In genomic region chr22:46006379-46007002, GRCh38 we compare ENCODE assay signal across 8 cellular contexts. TPM values are rescaled to one million over a fixed set of nuclear protein-coding genes. Genes with fewer than 3 reads are reported as not detected.
DNase-seq lines count a peak whose midpoint lies in the region; ATAC-seq and TF ChIP-seq lines count a peak whose summit lies in the region.

No MANE protein-coding gene starts in this region.

- no peak for ATAC-seq in HG03097 (IDR thresholded peaks at IDR 0.05; ENCODE audit: low FRiP score, unreplicated experiment)

- WGBS in mammary epithelial cell (ENCODE audit: low coverage, missing lambda C conversion rate) = 2% methylated on average over 14 of the region's 26 CpGs
- 62% methylated on average over 26 of the region's 26 CpGs for WGBS in smooth muscle cell (ENCODE audit: low lambda C conversion rate)

- H4K20me1 ChIP-seq in mammary epithelial cell (ENCODE audit: insufficient read depth, low read length) (no peaks in the 10 kb centered on the region), smooth muscle cell (ENCODE audit: low read depth) (no peaks in the 10 kb centered on the region)

- H3K79me2 ChIP-seq in mammary epithelial cell (ENCODE audit: insufficient read depth, low read length) = peaks cover 2% of the 10 kb centered on the region
- no peaks in the 10 kb centered on the region for H3K79me2 ChIP-seq in smooth muscle cell (ENCODE audit: low read depth)

- H3K27ac ChIP-seq in mammary epithelial cell (ENCODE audit: insufficient read depth, low read depth, low read length) (peak overlapping the region; percentile 85), smooth muscle cell (ENCODE audit: low read depth) (peak overlapping the region; percentile 77)

- intact Hi-C loops in mammary epithelial cell (cut with micrococcal nuclease) = loop anchor here (1.0 to 5.0 kb wide), 5 partner anchors 30 to 308 kb away; partner anchors contain the start of gene GTSE1

- BruUV-seq in mammary epithelial cell (replicated peaks; lab: Mats Ljungman, UMichigan) = no TSS peak

- H3K36me3 ChIP-seq in mammary epithelial cell (ENCODE audit: insufficient read depth, low read length) (no peaks in the 10 kb centered on the region), smooth muscle cell (ENCODE audit: low read depth) (no peaks in the 10 kb centered on the region)

- peak overlapping the region; percentile 13 to 40 (median 19) for H3K4me3 ChIP-seq in mammary epithelial cell (replicated peaks in 1 of 3; ENCODE audit: insufficient read depth in 1 of 3, low read depth in 2 of 3, low read length in 3 of 3)
- no peak overlapping the region for H3K4me3 ChIP-seq in smooth muscle cell

- peak overlapping the region; percentile 81 for H2AFZ ChIP-seq in mammary epithelial cell (ENCODE audit: low read depth, low read length)
- H2AFZ ChIP-seq in smooth muscle cell (ENCODE audit: low read depth) = no peak overlapping the region

- H3K4me1 ChIP-seq in mammary epithelial cell (ENCODE audit: insufficient read depth, low read length) (peaks cover 46% of the 10 kb centered on the region), smooth muscle cell (ENCODE audit: low read depth) (peaks cover 6% of the 10 kb centered on the region)

- TF ChIP-seq CTCF in mammary epithelial cell (conservative IDR thresholded peaks at IDR 0.05 in 1 of 2, IDR thresholded peaks at IDR 0.05 in 1 of 2; ENCODE audit: extremely low read depth in 1 of 2, insufficient read depth in 1 of 2, low read depth in 1 of 2, low read length in 2 of 2) = peak; percentile 77 to 89
- peak; percentile 95 for TF ChIP-seq CTCF in smooth muscle cell (IDR thresholded peaks at IDR 0.05; ENCODE audit: borderline replicate concordance, insufficient read depth, poor library complexity, severe bottlenecking)

- H3K9me3 ChIP-seq in mammary epithelial cell (replicated peaks; ENCODE audit: insufficient read depth, low read length) (peaks cover 7% of the 10 kb centered on the region), smooth muscle cell (replicated peaks; ENCODE audit: low read depth) (no peaks in the 10 kb centered on the region)

- peak overlapping the region; percentile 72 for H3K9ac ChIP-seq in mammary epithelial cell (ENCODE audit: insufficient read depth, low read length)
- no peak overlapping the region for H3K9ac ChIP-seq in smooth muscle cell (ENCODE audit: low read depth)

- CTCF ChIA-PET in mammary epithelial cell (lab: Charles Lee; ENCODE audit: low non-redundant PET) = interaction anchor here (0.6 to 1.4 kb wide), 12 partner anchors 10 to 368 kb away, joined by 3 to 23 read pairs (median 4); no protein-coding TSS in a partner anchor

- peak overlapping the region; percentile 99 for H3K4me2 ChIP-seq in mammary epithelial cell (ENCODE audit: insufficient read depth, low read depth, low read length)
- peak overlapping the region; percentile 53 for H3K4me2 ChIP-seq in smooth muscle cell

- H3K27me3 ChIP-seq in mammary epithelial cell (ENCODE audit: insufficient read depth, low read length) = no peaks in the 10 kb centered on the region
- H3K27me3 ChIP-seq in smooth muscle cell (ENCODE audit: low read depth) = no peaks in the 10 kb centered on the region

- H3F3A ChIP-seq in smooth muscle cell (ENCODE audit: low read depth) = no peaks in the 10 kb centered on the region

- dilution Hi-C loops in mammary epithelial cell (cut with HindIII; ENCODE audit: low sequenced_read_pairs) = loop anchor here (10.0 to 25.0 kb wide), 3 partner anchors 138 to 431 kb away; partner anchors contain the start of gene TRMU

- DNase-seq in DMS 273 (lab: John Stamatoyannopoulos, UW; ENCODE audit: unreplicated experiment) = peak; percentile 92
- DNase-seq in DMS 273 treated with DMSO at 0.1 percent for 48 hours (lab: John Stamatoyannopoulos, UW) = no peak
- DNase-seq in NCI-H2107 treated with DMSO at 0.1 percent for 48 hours (lab: John Stamatoyannopoulos, UW; ENCODE audit: unreplicated experiment) = peak; percentile 39
- DNase-seq in activated CD4-positive, CD25-positive, alpha-beta regulatory T cell (lab: John Stamatoyannopoulos, UW) = peak; percentile 77 to 92 (median 83)
- DNase-seq in mammary epithelial cell = peak; percentile 78
- DNase-seq in inferior parietal cortex (ENCODE audit: extremely low spot score) = peak; percentile 89
- peak; percentile 79 for DNase-seq in smooth muscle cell (lab: John Stamatoyannopoulos, UW; ENCODE audit: unreplicated experiment)

- in situ Hi-C loops in mammary epithelial cell (cut with MboI; ENCODE audit: low sequenced_read_pairs in 2 of 2) = loop anchor here (5.0 to 25.0 kb wide), 3 partner anchors 101 to 531 kb away; partner anchors contain the start of gene CELSR1 (in 2 of the 2)

RNA-seq across cellular contexts. Expression of gene WNT7B, which starts 29.5 kb away (rescaled TPM):
- total RNA-seq in mammary epithelial cell (under 1 TPM; 0.31 to 0.50 TPM), smooth muscle cell (0.45 and 1.6 TPM in 2 replicates)
- polyA plus RNA-seq in mammary epithelial cell (0.15 TPM), smooth muscle cell (0.69 and 3.2 TPM in 2 replicates)
- polyA minus RNA-seq in mammary epithelial cell = 0.21 TPM
